In the genomic region with DNA sequence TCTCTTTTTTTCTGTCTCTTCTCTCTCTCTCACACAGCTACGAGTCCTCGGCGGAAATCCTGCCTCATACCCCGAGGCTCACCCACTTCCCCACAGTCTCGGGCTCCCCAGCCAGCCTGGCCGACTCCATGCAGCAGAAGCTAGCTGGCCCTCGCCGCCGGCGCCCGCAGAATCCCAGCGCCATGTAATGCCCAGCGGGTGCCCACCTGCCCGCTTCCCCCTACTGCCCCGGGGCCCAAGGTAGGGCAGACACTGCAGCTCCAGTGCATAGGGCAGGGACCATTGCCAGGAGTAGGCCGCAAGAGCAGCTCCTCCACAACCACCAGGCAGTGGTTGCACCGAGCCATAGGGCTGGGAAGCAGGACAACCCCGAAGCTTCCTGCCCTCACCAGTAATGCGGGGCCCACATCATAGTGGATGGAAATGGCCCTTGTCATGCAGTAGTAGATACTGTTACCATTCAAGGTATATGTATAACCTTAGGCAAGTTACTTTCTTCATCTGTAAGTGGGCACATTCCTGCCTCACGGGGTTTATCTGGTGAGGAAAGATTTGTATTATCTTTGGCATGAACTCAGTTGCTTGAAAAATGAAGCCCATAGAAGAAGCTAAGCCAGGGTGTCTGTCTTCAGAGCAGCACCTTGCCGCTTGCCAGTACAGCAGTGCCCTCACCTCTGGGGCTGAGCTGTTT, we compare ENCODE assay signal across 9 cellular contexts. TPM values are rescaled to one million over a fixed set of nuclear protein-coding genes. Genes with fewer than 3 reads are reported as not detected.
DNase-seq lines count a peak whose midpoint lies in the region; ATAC-seq and TF ChIP-seq lines count a peak whose summit lies in the region.
"Had no signal": no experiment of that assay in that cellular context is flagged by ENCODE, and none has a peak within 500 bp of the region (broad histone marks: within the 10 kb centered on the region; RNA-seq: fewer than 3 reads in every experiment).

No MANE protein-coding gene starts in this region.

- no peak overlapping the region for H3K4me2 ChIP-seq in IMR-90 (ENCODE audit: low read depth, low read length)

- ATAC-seq in IMR-90 (ENCODE audit: low read depth) (no peak), GM21576 (IDR thresholded peaks at IDR 0.05; ENCODE audit: unreplicated experiment) (no peak)
- no peak for ATAC-seq in naive thymus-derived CD4-positive, alpha-beta T cell

- 0 out of 2 replicates have a peak, but pooled peaks cover 3% of the 10 kb centered on the region for H3K9me1 ChIP-seq in IMR-90 (ENCODE audit: insufficient read depth, low read length)

- H3K4me3 ChIP-seq in AG04450 (ENCODE audit: low read depth, low read length), result no peak overlapping the region
- no peak overlapping the region for H3K4me3 ChIP-seq in IMR-90 (ENCODE audit: insufficient read depth, low read depth, low read length)
- H3K4me3 ChIP-seq in naive thymus-derived CD4-positive, alpha-beta T cell (ENCODE audit: low read length), result no peak overlapping the region

- H4K8ac ChIP-seq in IMR-90 (ENCODE audit: low read depth in 2 of 2, low read length in 2 of 2), result peak overlapping the region in 1 of 2 experiments; percentile 51; a peak in 2 of 4 replicates

- H2BK5ac ChIP-seq in IMR-90 (ENCODE audit: low read depth, low read length, poor library complexity, severe bottlenecking), result peak overlapping the region; percentile 48

- no peaks in the 10 kb centered on the region for H3K27me3 Mint-ChIP-seq in MCF 10A (ENCODE audit: insufficient read depth, unreplicated experiment)
- H3K27me3 Mint-ChIP-seq in naive thymus-derived CD4-positive, alpha-beta T cell, result no peaks in the 10 kb centered on the region

- POLR2A ChIA-PET in AG04450 (lab: Yijun Ruan, JAX), result interaction anchor here (1.7 to 5.9 kb wide), 3 partner anchors 37 to 44 kb away, joined by 5 to 42 read pairs (median 18); partner anchors contain the start of gene ID1
- POLR2A ChIA-PET in IMR-90 (lab: Charles Lee; ENCODE audit: unreplicated experiment), result interaction anchor here (1.3 kb wide), 1 partner anchor 45 kb away, joined by 4 read pairs; no protein-coding TSS in a partner anchor
- POLR2A ChIA-PET in MCF 10A (lab: Yijun Ruan, JAX), result interaction anchor here (0.6 to 30.6 kb wide), 11 partner anchors 8 to 1853 kb away, joined by 3 to 1321 read pairs (median 17); partner anchors contain the start of gene ID1
- POLR2A ChIA-PET in naive thymus-derived CD4-positive, alpha-beta T cell (lab: Charles Lee), result interaction anchor here (0.7 to 2.1 kb wide), 5 partner anchors 8 to 54 kb away, joined by 3 to 12 read pairs (median 3); partner anchors contain the start of gene HM13

- no peak for TF ChIP-seq RAD21 in IMR-90 (IDR thresholded peaks at IDR 0.05; ENCODE audit: low read length)

- H3K27me3 ChIP-seq in AG04450 (ENCODE audit: control insufficient read depth, insufficient read depth, low read length), result no peaks in the 10 kb centered on the region
- H3K27me3 ChIP-seq in IMR-90 (ENCODE audit: control insufficient read depth, insufficient read depth, low read length), result no peaks in the 10 kb centered on the region
- H3K27me3 ChIP-seq in naive thymus-derived CD4-positive, alpha-beta T cell (ENCODE audit: control insufficient read depth in 2 of 2, insufficient read depth in 2 of 2, low read length in 2 of 2), result no peaks in the 10 kb centered on the region

- in situ Hi-C loops in IMR-90 (cut with MboI; ENCODE audit: low sequenced_read_pairs) (no loop called here), GM13977 (cut with MboI; ENCODE audit: low pct_unique_long_range_greater_than_20kb, low sequenced_read_pairs, unreplicated experiment) (no loop called here)

- peaks cover 30% of the 10 kb centered on the region for H3K36me3 ChIP-seq in IMR-90 (ENCODE audit: control insufficient read depth, insufficient read depth, low read length)
- peaks cover 2 to 53% (median 7%) of the 10 kb centered on the region in 3 experiments for H3K36me3 ChIP-seq in naive thymus-derived CD4-positive, alpha-beta T cell (ENCODE audit: control insufficient read depth in 2 of 3, insufficient read depth in 3 of 3, low read length in 3 of 3)

- peak overlapping the region; percentile 69 for H2AK9ac ChIP-seq in IMR-90 (replicated peaks; ENCODE audit: low read depth, low read length, poor library complexity)

- peaks cover 24% of the 10 kb centered on the region for H3K4me1 ChIP-seq in IMR-90 (ENCODE audit: control insufficient read depth, insufficient read depth, low read length)
- H3K4me1 ChIP-seq in naive thymus-derived CD4-positive, alpha-beta T cell (ENCODE audit: control insufficient read depth in 2 of 2, insufficient read depth in 2 of 2, low read length in 2 of 2), result peaks cover 9% of the 10 kb centered on the region in 2 donors

- no peaks in the 10 kb centered on the region for H3K9me3 Mint-ChIP-seq in MCF 10A (ENCODE audit: unreplicated experiment)
- no peaks in the 10 kb centered on the region for H3K9me3 Mint-ChIP-seq in naive thymus-derived CD4-positive, alpha-beta T cell

- no peak overlapping the region; the same call in 1 of the 2 replicates for H4K5ac ChIP-seq in IMR-90 (ENCODE audit: low read depth, low read length)

- H3K14ac ChIP-seq in IMR-90 (replicated peaks; ENCODE audit: low read depth, low read length), result peak overlapping the region; percentile 58

- TF ChIP-seq CTCF in AG04450 (IDR thresholded peaks at IDR 0.05; ENCODE audit: low read depth, low read length), result peak; percentile 29
- peak; percentile 17; the same call in 1 of the 2 replicates for TF ChIP-seq CTCF in IMR-90 (conservative IDR thresholded peaks at IDR 0.05; ENCODE audit: low read depth, low read length)
- TF ChIP-seq CTCF in MCF 10A (IDR thresholded peaks at IDR 0.05; ENCODE audit: unreplicated experiment), result no peak
- no peak for TF ChIP-seq CTCF in GM13977 (IDR thresholded peaks at IDR 0.05; ENCODE audit: extremely low read depth, insufficient read depth, missing control alignments)

- no peak overlapping the region for H3K23ac ChIP-seq in IMR-90 (ENCODE audit: low read depth, low read length)

- H3K56ac ChIP-seq in IMR-90 (ENCODE audit: extremely low read depth, insufficient read depth, low read length), result no peak overlapping the region

- no TSS peak for BruUV-seq in IMR-90 (replicated peaks; lab: Mats Ljungman, UMichigan)
- BruUV-seq in MCF 10A (replicated peaks; lab: Mats Ljungman, UMichigan), result no TSS peak

- H3K79me1 ChIP-seq in IMR-90 (ENCODE audit: low read depth in 1 of 2, low read length in 2 of 2), result peaks cover 0 to 32% of the 10 kb centered on the region in 2 experiments; a peak in 3 of 4 replicates

- no peak overlapping the region; the same call in 1 of the 2 replicates for H3K18ac ChIP-seq in IMR-90 (ENCODE audit: low read depth, low read length)

- 90% methylated on average over 13 of the region's 21 CpGs; no CpG with 5 or more reads in 1 of the 2 experiments for WGBS in IMR-90 (ENCODE audit: extremely low coverage in 2 of 2, insufficient read length in 1 of 2), 2 experiments

- intact Hi-C loops in IMR-90 (cut with micrococcal nuclease), result no loop called here
- intact Hi-C loops in MCF 10A (cut with micrococcal nuclease), result no loop called here
- intact Hi-C loops in naive thymus-derived CD4-positive, alpha-beta T cell (cut with micrococcal nuclease), result no loop called here

- H4K91ac ChIP-seq in IMR-90 (ENCODE audit: insufficient read depth, low read depth, low read length), result peak overlapping the region; percentile 38

- CTCF ChIA-PET in AG04450 (lab: Charles Lee) (interaction anchor here (0.6 to 23.4 kb wide), 12 partner anchors 9 to 179 kb away, joined by 3 to 1107 read pairs (median 4); partner anchors contain the start of gene ID1), IMR-90 (lab: Yijun Ruan, JAX) (interaction anchor here (1.4 to 4.7 kb wide), 3 partner anchors 8 to 44 kb away, joined by 6 to 71 read pairs (median 8); partner anchors contain the start of gene ID1), MCF 10A (lab: Yijun Ruan, JAX) (interaction anchor here (0.6 to 31.0 kb wide), 23 partner anchors 10 to 1833 kb away, joined by 3 to 1902 read pairs (median 5); partner anchors contain the start of genes BCL2L1, CDK5RAP1, HM13 and ID1)
- CTCF ChIA-PET in naive thymus-derived CD4-positive, alpha-beta T cell (lab: Charles Lee), result interaction anchor here (0.5 to 25.3 kb wide), 7 partner anchors 9 to 179 kb away, joined by 3 to 568 read pairs (median 4); partner anchors contain the start of genes HM13 and ID1

- 0 out of 2 replicates have a peak overlapping the region, but pooled peaks have one; percentile 59 for H2BK120ac ChIP-seq in IMR-90 (ENCODE audit: low read depth, low read length)

- H3K4ac ChIP-seq in IMR-90 (ENCODE audit: low read depth, low read length), result peak overlapping the region; percentile 62

- peaks cover 34% of the 10 kb centered on the region for H3K4me1 Mint-ChIP-seq in MCF 10A (ENCODE audit: insufficient read depth, unreplicated experiment)
- H3K4me1 Mint-ChIP-seq in naive thymus-derived CD4-positive, alpha-beta T cell, result peaks cover 9 to 19% (median 13%) of the 10 kb centered on the region in 7 donors

- H2AK5ac ChIP-seq in IMR-90 (ENCODE audit: low read depth, low read length), result peak overlapping the region; percentile 69

- H3K9ac ChIP-seq in IMR-90 (ENCODE audit: low read depth, low read length), result no peak overlapping the region

- 0 out of 3 replicates have a peak overlapping the region, but pooled peaks have one; percentile 13 for H2BK15ac ChIP-seq in IMR-90 (ENCODE audit: low read depth, low read length)

- peak overlapping the region; percentile 17 for H2AFZ ChIP-seq in IMR-90 (replicated peaks; ENCODE audit: low read length, poor library complexity)

- H4K20me1 ChIP-seq in IMR-90 (ENCODE audit: insufficient read depth, low read length), result no peaks in the 10 kb centered on the region; the same call in 1 of the 2 replicates

- TF ChIP-seq POLR2A in IMR-90 (IDR thresholded peaks at IDR 0.05; ENCODE audit: low read depth, low read length), result no peak

- DNase-seq in AG04450 (ENCODE audit: low read depth, low spot score) (no peak), IMR-90 (peak; percentile 36), MCF 10A (ENCODE audit: unreplicated experiment) (peak; percentile 76), GM13977 (ENCODE audit: low spot score) (no peak), NCI-H1417 treated with DMSO at 0.1 percent for 48 hours (lab: John Stamatoyannopoulos, UW) (no peak), SKM-1 (lab: John Stamatoyannopoulos, UW; ENCODE audit: unreplicated experiment) (no peak)
- DNase-seq in naive thymus-derived CD4-positive, alpha-beta T cell, result no peak
- DNase-seq: activated CD4-positive, CD25-positive, alpha-beta regulatory T cell had no signal

- H3K4me3 Mint-ChIP-seq in MCF 10A (ENCODE audit: unreplicated experiment), result no peak overlapping the region
- H3K4me3 Mint-ChIP-seq in naive thymus-derived CD4-positive, alpha-beta T cell, result peak overlapping the region in 3 of 10 donors; percentile 10 to 37 (median 35)

- H3K27ac ChIP-seq in AG04450 (ENCODE audit: low read depth, low read length), result peak overlapping the region; percentile 21
- peak overlapping the region; percentile 43 for H3K27ac ChIP-seq in IMR-90 (ENCODE audit: insufficient read depth, low read length)
- H3K27ac ChIP-seq in naive thymus-derived CD4-positive, alpha-beta T cell (ENCODE audit: low read depth, low read length), result no peak overlapping the region

- dilution Hi-C loops in IMR-90 (cut with HindIII; ENCODE audit: low sequenced_read_pairs, unreplicated experiment), result no loop called here

- peak overlapping the region; percentile 35 for H3K27ac Mint-ChIP-seq in MCF 10A (ENCODE audit: low read depth, unreplicated experiment)
- peak overlapping the region in 5 of 9 donors; percentile 5 to 71 (median 8) for H3K27ac Mint-ChIP-seq in naive thymus-derived CD4-positive, alpha-beta T cell

- H3K36me3 Mint-ChIP-seq in MCF 10A (ENCODE audit: insufficient read depth, unreplicated experiment), result peaks cover 84% of the 10 kb centered on the region
- peaks cover 0 to 10% (median 6%) of the 10 kb centered on the region in 5 donors for H3K36me3 Mint-ChIP-seq in naive thymus-derived CD4-positive, alpha-beta T cell

- H2BK20ac ChIP-seq in IMR-90 (ENCODE audit: low read depth, low read length), result no peak overlapping the region; the same call in 1 of the 2 replicates

- H3K9me3 ChIP-seq in AG04450 (ENCODE audit: control insufficient read depth, insufficient read depth, low read length) (no peaks in the 10 kb centered on the region), IMR-90 (ENCODE audit: control insufficient read depth, insufficient read depth, low read length) (no peaks in the 10 kb centered on the region)
- H3K9me3 ChIP-seq in naive thymus-derived CD4-positive, alpha-beta T cell (ENCODE audit: control insufficient read depth in 2 of 3, low read length in 3 of 3), result no peaks in the 10 kb centered on the region

RNA-seq across cellular contexts. Expression of gene ID1, which starts 36.9 kb away (rescaled TPM):
- polyA plus RNA-seq in AG04450 (2011; rRNA removed) (7.8 and 11.1 TPM in 2 replicates), IMR-90 (2012; rRNA removed) (148 and 156 TPM in 2 replicates)
- polyA minus RNA-seq in AG04450 (2011; rRNA and poly(A)+ RNA removed), result 7.1 and 9.5 TPM in 2 replicates
- total RNA-seq in IMR-90 (2012; rRNA removed) (174 and 186 TPM in 2 replicates), MCF 10A (2022) (35.7 and 38.4 TPM in 2 replicates)
- polyA plus RNA-seq in IMR-90 (2012; cell fraction: cytosol; rRNA removed), result 283 and 402 TPM in 2 replicates
- 740 and 930 TPM in 2 replicates for polyA plus RNA-seq in IMR-90 (2012; cell fraction: nucleus; rRNA removed; ENCODE audit: low replicate concordance)
- 10 to 100 TPM in 1 of 5 experiments, 1 to 10 TPM in 1, under 1 TPM in 3; 0.41 to 16.9 (median 0.62) TPM for total RNA-seq in naive thymus-derived CD4-positive, alpha-beta T cell
- not detected for polyA plus RNA-seq in naive thymus-derived CD4-positive, alpha-beta T cell

RNA-seq across cellular contexts. Expression of gene HM13, which starts 53.9 kb away (rescaled TPM):
- polyA plus RNA-seq in AG04450 (2011; rRNA removed) (167 and 203 TPM in 2 replicates), IMR-90 (2012; rRNA removed) (203 and 207 TPM in 2 replicates)
- polyA minus RNA-seq in AG04450 (2011; rRNA and poly(A)+ RNA removed), result 155 and 196 TPM in 2 replicates
- total RNA-seq in IMR-90 (2012; rRNA removed) (46.7 and 53.2 TPM in 2 replicates), MCF 10A (2022) (276 and 338 TPM in 2 replicates)
- polyA plus RNA-seq in IMR-90 (2012; cell fraction: cytosol; rRNA removed), result 159 and 176 TPM in 2 replicates
- polyA plus RNA-seq in IMR-90 (2012; cell fraction: nucleus; rRNA removed; ENCODE audit: low replicate concordance), result 138 and 153 TPM in 2 replicates
- total RNA-seq in naive thymus-derived CD4-positive, alpha-beta T cell, result 100 to 1,000 TPM; 102 to 197 (median 133) TPM
- 100 to 1,000 TPM; 109 to 140 TPM for polyA plus RNA-seq in naive thymus-derived CD4-positive, alpha-beta T cell

Comparison
In these comparisons a context has a peak if more than half of its experiments do, and no peak if none do; other contexts are left out.
1. DNase-seq: peak in IMR-90 (single experiment) and MCF 10A (single experiment); none in AG04450 (single experiment), naive thymus-derived CD4-positive, alpha-beta T cell (0 of 9), GM13977 (single experiment), NCI-H1417 treated with DMSO at 0.1 percent for 48 hours (single experiment) and SKM-1 (single experiment).
2. CTCF ChIP-seq: peak in AG04450 (single experiment) and IMR-90 (single experiment); none in MCF 10A (single experiment) and GM13977 (single experiment).